ENCODE assay signal across 25 cellular contexts in the genomic region with DNA sequence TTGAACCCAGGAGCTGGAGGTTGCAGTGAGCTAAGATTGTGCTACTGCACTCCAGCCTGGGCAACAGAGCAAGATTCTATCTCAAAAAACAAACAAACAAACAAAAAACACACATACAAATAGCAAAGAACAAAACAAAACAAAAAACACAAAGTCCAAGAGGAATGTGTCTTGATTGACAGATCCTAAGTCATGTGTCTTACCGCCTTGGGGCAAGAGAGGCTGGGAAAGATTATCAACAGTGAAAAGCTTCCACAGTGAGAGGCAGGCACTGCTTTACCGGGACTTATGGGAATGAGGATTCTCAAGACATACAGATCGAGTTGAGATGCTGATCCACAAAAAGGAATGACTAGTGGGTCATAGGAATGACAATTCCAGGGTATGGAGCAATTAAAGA.
A peak's percentile ranks its signal among the peaks of the same experiment; 100 is the strongest.
DNase-seq lines count a peak whose midpoint lies in the region; ATAC-seq, FAIRE-seq and TF ChIP-seq lines count a peak whose summit lies in the region.
"Had no signal": no experiment of that assay in that cellular context is flagged by ENCODE, and none has a peak within 500 bp of the region (broad histone marks: within the 10 kb centered on the region; RNA-seq: fewer than 3 reads in every experiment).

No MANE protein-coding gene starts in this region.

- no peak overlapping the region for H2BK120ac ChIP-seq in mesendoderm (ENCODE audit: low read depth, low read length)

- H2AK5ac ChIP-seq in mesendoderm (ENCODE audit: low read length), result no peak overlapping the region

- no peak overlapping the region for H3K23ac ChIP-seq in mesendoderm (ENCODE audit: low read length)

- no peak for FAIRE-seq in GM19239 (lab: Jason Lieb, UNC)
- FAIRE-seq: A549, G401.6, GM12892 had no signal

- no peak overlapping the region for H4K5ac ChIP-seq in mesendoderm (ENCODE audit: low read length)

- POLR2A ChIA-PET in HEK293 (lab: Yijun Ruan, JAX), result no interaction called here

- no peak overlapping the region for H3K27ac ChIP-seq in HEK293 (ENCODE audit: extremely low read depth, low read depth, low read length)
- H3K27ac ChIP-seq in mesendoderm (ENCODE audit: low read depth, low read length), result no peak overlapping the region
- H3K27ac ChIP-seq in WERI-Rb-1, result no peak overlapping the region
- H3K27ac ChIP-seq: A549; BLaER1 treated with 17β-estradiol and CSF1 and Interleukin-3, amounts not matched to agents 10 nM and 100 nM had no signal

- no peaks in the 10 kb centered on the region for H3K9me3 ChIP-seq in HEK293 (ENCODE audit: control insufficient read depth, insufficient read depth, low read depth, low read length)
- peaks cover 2% of the 10 kb centered on the region for H3K9me3 ChIP-seq in WERI-Rb-1 (ENCODE audit: severe bottlenecking)
- H3K9me3 ChIP-seq: A549; BE2C; BLaER1 treated with 17β-estradiol and CSF1 and Interleukin-3, amounts not matched to agents 10 nM and 100 nM had no signal

- H3K27me3 ChIP-seq in mesendoderm (ENCODE audit: insufficient read depth, low read length, poor library complexity) (no peaks in the 10 kb centered on the region), WERI-Rb-1 (ENCODE audit: insufficient read depth, low read depth, severe bottlenecking) (no peaks in the 10 kb centered on the region)
- H3K27me3 ChIP-seq: BE2C; BLaER1 treated with 17β-estradiol and CSF1 and Interleukin-3, amounts not matched to agents 10 nM and 100 nM had no signal

- no peak overlapping the region for H2BK15ac ChIP-seq in mesendoderm (replicated peaks; ENCODE audit: low read depth)

- TF ChIP-seq CTCF in HEK293 (tag by site-specific recombination; IDR thresholded peaks at IDR 0.05) (no peak), WERI-Rb-1 (IDR thresholded peaks at IDR 0.05; ENCODE audit: low read depth, low read length) (no peak)

- CTCF ChIA-PET in HEK293 (lab: Yijun Ruan, JAX), result interaction anchor here (0.6 to 1.8 kb wide), 4 partner anchors 37 to 356 kb away, joined by 5 to 7 read pairs (median 6); no protein-coding TSS in a partner anchor

- no CpG with 5 or more reads among the region's 3 CpGs for WGBS in mesendoderm (ENCODE audit: extremely low coverage, insufficient coverage, low lambda C conversion rate)

- no peak overlapping the region for H4K8ac ChIP-seq in mesendoderm (ENCODE audit: low read depth, low read length)

- no peak overlapping the region for H3K4me3 ChIP-seq in HEK293 (ENCODE audit: low read depth, low read length)
- no peak overlapping the region for H3K4me3 ChIP-seq in mesendoderm (ENCODE audit: low read length)
- no peak overlapping the region for H3K4me3 ChIP-seq in WERI-Rb-1 (ENCODE audit: low read depth, low read length)
- H3K4me3 ChIP-seq: A549; BLaER1 treated with 17β-estradiol and CSF1 and Interleukin-3, amounts not matched to agents 10 nM and 100 nM; GM23338 had no signal

- no peaks in the 10 kb centered on the region for H3K79me2 ChIP-seq in mesendoderm (ENCODE audit: control insufficient read depth, insufficient read depth, low read length)

- H3K56ac ChIP-seq in mesendoderm (ENCODE audit: low read length), result no peak overlapping the region

- H3K4me1 ChIP-seq in HEK293 (ENCODE audit: control insufficient read depth, insufficient read depth, low read length), result 0 out of 2 replicates have a peak, but pooled peaks cover 5% of the 10 kb centered on the region
- no peaks in the 10 kb centered on the region for H3K4me1 ChIP-seq in mesendoderm (ENCODE audit: control insufficient read depth, low read depth, low read length)
- H3K4me1 ChIP-seq: A549, BE2C had no signal

- H3K36me3 ChIP-seq in HEK293 (ENCODE audit: control insufficient read depth in 2 of 2, insufficient read depth in 1 of 2, low read length in 2 of 2) (no peaks in the 10 kb centered on the region), mesendoderm (ENCODE audit: control insufficient read depth, insufficient read depth, low read length) (no peaks in the 10 kb centered on the region), WERI-Rb-1 (no peaks in the 10 kb centered on the region)
- H3K36me3 ChIP-seq: BE2C; BLaER1 treated with 17β-estradiol and CSF1 and Interleukin-3, amounts not matched to agents 10 nM and 100 nM had no signal

- H3K18ac ChIP-seq in mesendoderm (ENCODE audit: low read length), result no peak overlapping the region

- H3K9ac ChIP-seq in mesendoderm (ENCODE audit: low read length), result no peak overlapping the region
- H3K9ac ChIP-seq: BLaER1 treated with 17β-estradiol and CSF1 and Interleukin-3, amounts not matched to agents 10 nM and 100 nM had no signal

- no peak overlapping the region for H2BK5ac ChIP-seq in mesendoderm (ENCODE audit: low read length)

- no peak for ATAC-seq in SK-N-SH treated with all-trans-retinoic acid at 6 μM for 48 hours
- ATAC-seq: A549, GM23338, HCT116 had no signal

- peak; percentile 50 for DNase-seq in COLO829 (ENCODE audit: low spot score)
- DNase-seq in epidermal melanocyte (ENCODE audit: insufficient read length, low spot score), result peak; percentile 30
- peak; percentile 31 for DNase-seq in mesendoderm
- no peak for DNase-seq in midbrain (lab: John Stamatoyannopoulos, UW)
- DNase-seq in GM19239 (ENCODE audit: insufficient read length, low spot score), result no peak
- DNase-seq in WERI-Rb-1, result no peak
- DNase-seq: 8988T; ACHN; AML-193; BE2C; Calu3; CD4-positive, alpha-beta T cell; CD8-positive, alpha-beta memory T cell; COR-L47; DMS53; DMS79 treated with DMSO at 0.1 percent for 48 hours; H9 had no signal

- no peak overlapping the region for H3K4me2 ChIP-seq in mesendoderm (ENCODE audit: low read length)
- H3K4me2 ChIP-seq: A549; BLaER1 treated with 17β-estradiol and CSF1 and Interleukin-3, amounts not matched to agents 10 nM and 100 nM; GM23338 had no signal

- no peak overlapping the region for H3K4ac ChIP-seq in mesendoderm (ENCODE audit: low read depth, low read length)

- H3K79me1 ChIP-seq in mesendoderm (ENCODE audit: low read length), result no peaks in the 10 kb centered on the region

TF ChIP-seq in HEK293, 187 proteins besides CTCF, POLR2A, EP300 and RAD21:
- TF ChIP-seq ZNF626 (tag by site-specific recombination; IDR thresholded peaks at IDR 0.05), result no peak
- TF ChIP-seq MEIS1 (CRISPR knock-in tag; IDR thresholded peaks at IDR 0.05; ENCODE audit: borderline replicate concordance), result peak; percentile 50; the same call in 1 of the 2 replicates

TF ChIP-seq in SK-N-SH treated with all-trans-retinoic acid at 6 μM for 48 hours, 23 proteins besides CTCF, POLR2A, EP300 and RAD21:
- no peak for TF ChIP-seq ZNF565 (CRISPR knock-in tag; conservative IDR thresholded peaks at IDR 0.05; ENCODE audit: low read depth)
- TF ChIP-seq, protein P1, sequence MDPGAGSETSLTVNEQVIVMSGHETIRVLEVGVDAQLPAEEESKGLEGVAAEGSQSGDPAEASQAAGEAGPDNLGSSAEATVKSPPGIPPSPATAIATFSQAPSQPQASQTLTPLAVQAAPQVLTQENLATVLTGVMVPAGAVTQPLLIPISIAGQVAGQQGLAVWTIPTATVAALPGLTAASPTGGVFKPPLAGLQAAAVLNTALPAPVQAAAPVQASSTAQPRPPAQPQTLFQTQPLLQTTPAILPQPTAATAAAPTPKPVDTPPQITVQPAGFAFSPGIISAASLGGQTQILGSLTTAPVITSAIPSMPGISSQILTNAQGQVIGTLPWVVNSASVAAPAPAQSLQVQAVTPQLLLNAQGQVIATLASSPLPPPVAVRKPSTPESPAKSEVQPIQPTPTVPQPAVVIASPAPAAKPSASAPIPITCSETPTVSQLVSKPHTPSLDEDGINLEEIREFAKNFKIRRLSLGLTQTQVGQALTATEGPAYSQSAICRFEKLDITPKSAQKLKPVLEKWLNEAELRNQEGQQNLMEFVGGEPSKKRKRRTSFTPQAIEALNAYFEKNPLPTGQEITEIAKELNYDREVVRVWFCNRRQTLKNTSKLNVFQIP (CRISPR knock-in tag; IDR thresholded peaks at IDR 0.05; ENCODE audit: borderline replicate concordance, low read depth), result no peak
- TF ChIP-seq, protein P2, sequence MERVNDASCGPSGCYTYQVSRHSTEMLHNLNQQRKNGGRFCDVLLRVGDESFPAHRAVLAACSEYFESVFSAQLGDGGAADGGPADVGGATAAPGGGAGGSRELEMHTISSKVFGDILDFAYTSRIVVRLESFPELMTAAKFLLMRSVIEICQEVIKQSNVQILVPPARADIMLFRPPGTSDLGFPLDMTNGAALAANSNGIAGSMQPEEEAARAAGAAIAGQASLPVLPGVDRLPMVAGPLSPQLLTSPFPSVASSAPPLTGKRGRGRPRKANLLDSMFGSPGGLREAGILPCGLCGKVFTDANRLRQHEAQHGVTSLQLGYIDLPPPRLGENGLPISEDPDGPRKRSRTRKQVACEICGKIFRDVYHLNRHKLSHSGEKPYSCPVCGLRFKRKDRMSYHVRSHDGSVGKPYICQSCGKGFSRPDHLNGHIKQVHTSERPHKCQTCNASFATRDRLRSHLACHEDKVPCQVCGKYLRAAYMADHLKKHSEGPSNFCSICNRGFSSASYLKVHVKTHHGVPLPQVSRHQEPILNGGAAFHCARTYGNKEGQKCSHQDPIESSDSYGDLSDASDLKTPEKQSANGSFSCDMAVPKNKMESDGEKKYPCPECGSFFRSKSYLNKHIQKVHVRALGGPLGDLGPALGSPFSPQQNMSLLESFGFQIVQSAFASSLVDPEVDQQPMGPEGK (CRISPR knock-in tag; IDR thresholded peaks at IDR 0.05; ENCODE audit: borderline replicate concordance), result no peak
- TF ChIP-seq, protein P3, sequence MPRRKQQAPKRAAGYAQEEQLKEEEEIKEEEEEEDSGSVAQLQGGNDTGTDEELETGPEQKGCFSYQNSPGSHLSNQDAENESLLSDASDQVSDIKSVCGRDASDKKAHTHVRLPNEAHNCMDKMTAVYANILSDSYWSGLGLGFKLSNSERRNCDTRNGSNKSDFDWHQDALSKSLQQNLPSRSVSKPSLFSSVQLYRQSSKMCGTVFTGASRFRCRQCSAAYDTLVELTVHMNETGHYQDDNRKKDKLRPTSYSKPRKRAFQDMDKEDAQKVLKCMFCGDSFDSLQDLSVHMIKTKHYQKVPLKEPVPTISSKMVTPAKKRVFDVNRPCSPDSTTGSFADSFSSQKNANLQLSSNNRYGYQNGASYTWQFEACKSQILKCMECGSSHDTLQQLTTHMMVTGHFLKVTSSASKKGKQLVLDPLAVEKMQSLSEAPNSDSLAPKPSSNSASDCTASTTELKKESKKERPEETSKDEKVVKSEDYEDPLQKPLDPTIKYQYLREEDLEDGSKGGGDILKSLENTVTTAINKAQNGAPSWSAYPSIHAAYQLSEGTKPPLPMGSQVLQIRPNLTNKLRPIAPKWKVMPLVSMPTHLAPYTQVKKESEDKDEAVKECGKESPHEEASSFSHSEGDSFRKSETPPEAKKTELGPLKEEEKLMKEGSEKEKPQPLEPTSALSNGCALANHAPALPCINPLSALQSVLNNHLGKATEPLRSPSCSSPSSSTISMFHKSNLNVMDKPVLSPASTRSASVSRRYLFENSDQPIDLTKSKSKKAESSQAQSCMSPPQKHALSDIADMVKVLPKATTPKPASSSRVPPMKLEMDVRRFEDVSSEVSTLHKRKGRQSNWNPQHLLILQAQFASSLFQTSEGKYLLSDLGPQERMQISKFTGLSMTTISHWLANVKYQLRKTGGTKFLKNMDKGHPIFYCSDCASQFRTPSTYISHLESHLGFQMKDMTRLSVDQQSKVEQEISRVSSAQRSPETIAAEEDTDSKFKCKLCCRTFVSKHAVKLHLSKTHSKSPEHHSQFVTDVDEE (CRISPR knock-in tag; IDR thresholded peaks at IDR 0.05), result no peak
- TF ChIP-seq ZC3H10 (CRISPR knock-in tag; IDR thresholded peaks at IDR 0.05), result no peak

Comparison
In these comparisons a context has a peak if more than half of its experiments do, and no peak if none do; other contexts are left out.
1. DNase-seq: peak in COLO829 (single experiment), epidermal melanocyte (single experiment) and mesendoderm (single experiment); none in midbrain (single experiment), GM19239 (single experiment) and WERI-Rb-1 (single experiment).